Comparison of ENCODE assay signal across 9 cellular contexts in the genomic region with DNA sequence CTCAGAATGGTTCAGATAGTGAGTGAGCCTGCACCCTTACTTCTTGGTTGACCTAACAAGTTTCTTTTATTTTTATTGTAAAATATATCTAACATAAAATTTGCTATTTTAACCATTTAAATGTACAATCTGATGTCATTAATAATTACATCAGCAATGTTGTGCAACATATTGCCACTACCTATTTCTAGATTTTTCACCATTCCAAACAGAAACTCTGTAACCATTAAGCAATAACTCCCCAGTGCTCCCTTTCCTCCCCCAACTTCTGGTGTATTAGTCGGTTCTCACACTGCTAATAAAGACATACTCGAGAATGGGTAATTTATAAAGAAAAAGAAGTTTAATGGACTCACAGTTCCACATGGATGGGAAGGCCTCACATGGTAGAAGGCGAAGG.
"Had no signal": no experiment of that assay in that cellular context is flagged by ENCODE, and none has a peak within 500 bp of the region (broad histone marks: within the 10 kb centered on the region; RNA-seq: fewer than 3 reads in every experiment).

No MANE protein-coding gene starts in this region.

- H3K9me3 Mint-ChIP-seq: GM23338, HFFc6 had no signal

- H3K4me3 ChIP-seq: GM23338, HAP-1 had no signal

- H3K4me1 ChIP-seq: HAP-1 had no signal

- H3K4me2 ChIP-seq: GM23338 had no signal

- H3K9me3 ChIP-seq: HAP-1 had no signal

- H3K36me3 ChIP-seq: HAP-1 had no signal

- FAIRE-seq: H1 had no signal

- H3K27me3 Mint-ChIP-seq: IgD-negative memory B cell had no signal

- H2AFZ ChIP-seq: GM23338 had no signal

- H3K36me3 Mint-ChIP-seq: IgD-negative memory B cell had no signal

- ATAC-seq: GM23338, HCT116 had no signal

- H3K27ac ChIP-seq: HL-60 had no signal

- DNase-seq: H7, HFFc6, KG1 had no signal

- H3K4me3 Mint-ChIP-seq: GM23338, HFFc6, IgD-negative memory B cell had no signal

- H3K27ac Mint-ChIP-seq: GM23338, HFFc6, IgD-negative memory B cell had no signal
